Comparison of ENCODE assay signal across 21 cellular contexts in genomic region chr4:159414305-159414704, GRCh38.
DNase-seq lines count a peak whose midpoint lies in the region; ATAC-seq and TF ChIP-seq lines count a peak whose summit lies in the region.
"Had no signal": no experiment of that assay in that cellular context is flagged by ENCODE, and none has a peak within 500 bp of the region (broad histone marks: within the 10 kb centered on the region; RNA-seq: fewer than 3 reads in every experiment).

No MANE protein-coding gene starts in this region.

- peaks cover 4% of the 10 kb centered on the region for H3K27me3 Mint-ChIP-seq in T-helper 2 cell treated with Interferon-gamma antibody and Interleukin-4, amounts not matched to agents 5 μg/mL and 100 μg/mL, for 36 hours (ENCODE audit: low read depth)

- no peak for DNase-seq in T-helper 2 cell treated with Interferon-gamma antibody and Interleukin-4, amounts not matched to agents 5 μg/mL and 100 μg/mL, for 36 hours (ENCODE audit: low spot score)
- DNase-seq in T-helper 2 cell (no peak), left ventricle myocardium inferior (no peak), Right ventricle myocardium inferior (ENCODE audit: missing footprints) (no peak), foreskin melanocyte (peak; percentile 13), NCI-H510A (lab: John Stamatoyannopoulos, UW) (no peak)
- DNase-seq: AML-193; BE2C; CD4-positive, alpha-beta T cell; CD8-positive, alpha-beta memory T cell; DMS 273 treated with DMSO at 0.1 percent for 48 hours; DMS79; EL; GDM1; GM23248; H7; HCEC 1CT had no signal

- peak overlapping the region; percentile 4 for H3K27ac Mint-ChIP-seq in T-helper 2 cell treated with Interferon-gamma antibody and Interleukin-4, amounts not matched to agents 5 μg/mL and 100 μg/mL, for 36 hours
- H3K27ac Mint-ChIP-seq: CD14-positive monocyte; CD4-positive, alpha-beta T cell; CD8-positive, alpha-beta memory T cell had no signal

- no peaks in the 10 kb centered on the region for H3K4me1 Mint-ChIP-seq in T-helper 2 cell treated with Interferon-gamma antibody and Interleukin-4, amounts not matched to agents 5 μg/mL and 100 μg/mL, for 36 hours (ENCODE audit: low read depth)
- H3K4me1 Mint-ChIP-seq: CD14-positive monocyte; CD8-positive, alpha-beta memory T cell had no signal

- H3K4me3 ChIP-seq in left ventricle myocardium inferior: no peak overlapping the region
- H3K4me3 ChIP-seq: BLaER1 treated with 17β-estradiol and CSF1 and Interleukin-3, amounts not matched to agents 10 nM and 100 nM; GM12878; GM23248 had no signal

- intact Hi-C loops in left ventricle myocardium inferior (cut with micrococcal nuclease): no loop called here
- intact Hi-C loops in Right ventricle myocardium inferior (cut with DNase I): no loop called here

- H3K27ac ChIP-seq in left ventricle myocardium inferior (replicated peaks): peak overlapping the region; percentile 47
- H3K27ac ChIP-seq: 22Rv1; BLaER1 treated with 17β-estradiol and CSF1 and Interleukin-3, amounts not matched to agents 10 nM and 100 nM; GM23248 had no signal

- H3K27me3 ChIP-seq in left ventricle myocardium inferior (ENCODE audit: low read depth): no peaks in the 10 kb centered on the region
- H3K27me3 ChIP-seq: BE2C; BLaER1 treated with 17β-estradiol and CSF1 and Interleukin-3, amounts not matched to agents 10 nM and 100 nM had no signal

- ATAC-seq in Right ventricle myocardium inferior: no peak
- ATAC-seq: GM12878 had no signal

- peaks cover 5% of the 10 kb centered on the region for H3K36me3 ChIP-seq in left ventricle myocardium inferior
- H3K36me3 ChIP-seq: BE2C; BLaER1 treated with 17β-estradiol and CSF1 and Interleukin-3, amounts not matched to agents 10 nM and 100 nM had no signal

- no peaks in the 10 kb centered on the region for H3K9me3 Mint-ChIP-seq in T-helper 2 cell treated with Interferon-gamma antibody and Interleukin-4, amounts not matched to agents 5 μg/mL and 100 μg/mL, for 36 hours
- H3K9me3 Mint-ChIP-seq: CD4-positive, alpha-beta T cell; CD8-positive, alpha-beta memory T cell had no signal

- peaks cover 22% of the 10 kb centered on the region for H3K4me1 ChIP-seq in left ventricle myocardium inferior
- H3K4me1 ChIP-seq: BE2C had no signal

- TF ChIP-seq CTCF in left ventricle myocardium inferior (IDR thresholded peaks at IDR 0.05; ENCODE audit: borderline replicate concordance): no peak

- no peak overlapping the region for H3K4me3 Mint-ChIP-seq in T-helper 2 cell treated with Interferon-gamma antibody and Interleukin-4, amounts not matched to agents 5 μg/mL and 100 μg/mL, for 36 hours
- H3K4me3 Mint-ChIP-seq: CD14-positive monocyte; CD4-positive, alpha-beta T cell; CD8-positive, alpha-beta memory T cell had no signal

- H3K36me3 Mint-ChIP-seq in T-helper 2 cell treated with Interferon-gamma antibody and Interleukin-4, amounts not matched to agents 5 μg/mL and 100 μg/mL, for 36 hours (ENCODE audit: low read depth): no peaks in the 10 kb centered on the region
- H3K36me3 Mint-ChIP-seq: CD14-positive monocyte; CD8-positive, alpha-beta memory T cell had no signal

- peaks cover 12% of the 10 kb centered on the region for H3K9me3 ChIP-seq in left ventricle myocardium inferior (replicated peaks)
- H3K9me3 ChIP-seq: BE2C had no signal
